ENCODE assay signal across 8 cellular contexts in genomic region chr3:13479332-13479581, GRCh38. TPM values are rescaled to one million over a fixed set of nuclear protein-coding genes. Genes with fewer than 3 reads are reported as not detected.
DNase-seq lines count a peak whose midpoint lies in the region; ATAC-seq and TF ChIP-seq lines count a peak whose summit lies in the region.

No MANE protein-coding gene starts in this region.

- H3K4me2 ChIP-seq in DOHH2 (ENCODE audit: low read length), result peak overlapping the region; percentile 99

- no peak for TF ChIP-seq CTCF in DOHH2 (IDR thresholded peaks at IDR 0.05; ENCODE audit: low read depth, low read length, poor library complexity, severe bottlenecking)
- no peak for TF ChIP-seq CTCF in foreskin keratinocyte (conservative IDR thresholded peaks at IDR 0.05)
- TF ChIP-seq CTCF in type B pancreatic cell (conservative IDR thresholded peaks at IDR 0.05), result no peak

- H3K4me1 ChIP-seq in DOHH2 (ENCODE audit: control insufficient read depth, low read length) (peaks cover 13% of the 10 kb centered on the region), foreskin keratinocyte (peaks cover 9% of the 10 kb centered on the region), neuron (ENCODE audit: insufficient read depth, low read length) (peaks cover 17% of the 10 kb centered on the region)

- peak overlapping the region; percentile 94 for H3K4me3 ChIP-seq in DOHH2 (ENCODE audit: low read length)
- H3K4me3 ChIP-seq in neuron (ENCODE audit: low read length), result peak overlapping the region; percentile 53

- H3K27ac Mint-ChIP-seq in activated T-cell treated with anti-CD3 and anti-CD28 coated beads, Interleukin-2, amount 50 U/mL, for 24 hours, result peak overlapping the region; percentile 92
- H3K27ac Mint-ChIP-seq in type B pancreatic cell, result peak overlapping the region; percentile 88

- DNase-seq in activated T-cell treated with anti-CD3 and anti-CD28 coated beads, Interleukin-2, amount 50 U/mL, for 24 hours, result no peak
- DNase-seq in foreskin keratinocyte (peak in 1 of 2 donors; percentile 38), type B pancreatic cell (ENCODE audit: extremely low spot score, unreplicated experiment) (no peak), DMS79 treated with DMSO at 0.1 percent for 48 hours (lab: John Stamatoyannopoulos, UW) (no peak)

- no peaks in the 10 kb centered on the region for H3K9me2 ChIP-seq in DOHH2 (replicated peaks; ENCODE audit: control insufficient read depth, low read length)

- H3K27me3 ChIP-seq in DOHH2 (ENCODE audit: control insufficient read depth, low read length), result peaks cover 18% of the 10 kb centered on the region
- no peaks in the 10 kb centered on the region for H3K27me3 ChIP-seq in foreskin keratinocyte
- no peaks in the 10 kb centered on the region for H3K27me3 ChIP-seq in neuron (ENCODE audit: insufficient read depth, low read length)

- H3F3A ChIP-seq in DOHH2 (ENCODE audit: control insufficient read depth, insufficient read depth), result no peaks in the 10 kb centered on the region

- ATAC-seq in HG03432 (IDR thresholded peaks at IDR 0.05; ENCODE audit: unreplicated experiment) (peak; percentile 4), foreskin keratinocyte (peak; percentile 11), HG03039 (IDR thresholded peaks at IDR 0.05; ENCODE audit: unreplicated experiment) (no peak)

- no peaks in the 10 kb centered on the region for H4K20me1 ChIP-seq in DOHH2 (ENCODE audit: control insufficient read depth, insufficient read depth, low read depth, low read length)

- no peaks in the 10 kb centered on the region for H3K36me3 ChIP-seq in DOHH2 (ENCODE audit: control insufficient read depth, low read length)
- H3K36me3 ChIP-seq in neuron (ENCODE audit: insufficient read depth, low read length), result no peaks in the 10 kb centered on the region

- H3K9me3 ChIP-seq in DOHH2 (ENCODE audit: control insufficient read depth, insufficient read depth, low read length) (no peaks in the 10 kb centered on the region), neuron (ENCODE audit: low read length) (no peaks in the 10 kb centered on the region)

- no peaks in the 10 kb centered on the region for H3K9me3 Mint-ChIP-seq in activated T-cell treated with anti-CD3 and anti-CD28 coated beads, Interleukin-2, amount 50 U/mL, for 24 hours
- H3K9me3 Mint-ChIP-seq in type B pancreatic cell, result no peaks in the 10 kb centered on the region

- H3K4me1 Mint-ChIP-seq in activated T-cell treated with anti-CD3 and anti-CD28 coated beads, Interleukin-2, amount 50 U/mL, for 24 hours (ENCODE audit: low read depth), result peaks cover 23% of the 10 kb centered on the region
- H3K4me1 Mint-ChIP-seq in type B pancreatic cell (ENCODE audit: unreplicated experiment), result peaks cover 35% of the 10 kb centered on the region

- H2AFZ ChIP-seq in neuron (ENCODE audit: low read depth, low read length), result peak overlapping the region; percentile 50

- H3K4me3 Mint-ChIP-seq in activated T-cell treated with anti-CD3 and anti-CD28 coated beads, Interleukin-2, amount 50 U/mL, for 24 hours, result peak overlapping the region; percentile 87
- peak overlapping the region; percentile 91 for H3K4me3 Mint-ChIP-seq in type B pancreatic cell

- H3K36me3 Mint-ChIP-seq in activated T-cell treated with anti-CD3 and anti-CD28 coated beads, Interleukin-2, amount 50 U/mL, for 24 hours (ENCODE audit: low read depth), result peaks cover 4% of the 10 kb centered on the region
- H3K36me3 Mint-ChIP-seq in type B pancreatic cell, result peaks cover 3% of the 10 kb centered on the region

- H3K27ac ChIP-seq in DOHH2 (ENCODE audit: low read depth, low read length), result no peak overlapping the region
- H3K27ac ChIP-seq in foreskin keratinocyte, result peak overlapping the region; percentile 73

- H3K27me3 Mint-ChIP-seq in activated T-cell treated with anti-CD3 and anti-CD28 coated beads, Interleukin-2, amount 50 U/mL, for 24 hours, result no peaks in the 10 kb centered on the region
- H3K27me3 Mint-ChIP-seq in type B pancreatic cell, result no peaks in the 10 kb centered on the region

- H3K79me2 ChIP-seq in DOHH2 (ENCODE audit: control insufficient read depth, low read length), result no peaks in the 10 kb centered on the region

RNA-seq across cellular contexts. Expression of gene HDAC11, which starts 0.8 kb away (rescaled TPM):
- total RNA-seq in foreskin keratinocyte (13.3 and 13.5 TPM in 2 replicates), type B pancreatic cell (ENCODE audit: low replicate concordance) (21.9 and 26.1 TPM in 2 replicates)
- polyA plus RNA-seq in foreskin keratinocyte, result 13.8 and 14.9 TPM in 2 replicates

RNA-seq across cellular contexts. Expression of gene NUP210, which starts 59.1 kb away (rescaled TPM):
- total RNA-seq in foreskin keratinocyte (not detected in 2 replicates), type B pancreatic cell (ENCODE audit: low replicate concordance) (21.6 and 26.5 TPM in 2 replicates)
- not detected in 2 replicates for polyA plus RNA-seq in foreskin keratinocyte

Comparison
In these comparisons a context has a peak if more than half of its experiments do, and no peak if none do; other contexts are left out.
1. RNA of gene NUP210, which starts 59.1 kb away (total RNA-seq): 21.6 to 26.5 TPM in type B pancreatic cell; not detected in foreskin keratinocyte; every median in the first group is over 10 times any median in the second.